1 cellular context compared by ENCODE assay signal in the genomic region with DNA sequence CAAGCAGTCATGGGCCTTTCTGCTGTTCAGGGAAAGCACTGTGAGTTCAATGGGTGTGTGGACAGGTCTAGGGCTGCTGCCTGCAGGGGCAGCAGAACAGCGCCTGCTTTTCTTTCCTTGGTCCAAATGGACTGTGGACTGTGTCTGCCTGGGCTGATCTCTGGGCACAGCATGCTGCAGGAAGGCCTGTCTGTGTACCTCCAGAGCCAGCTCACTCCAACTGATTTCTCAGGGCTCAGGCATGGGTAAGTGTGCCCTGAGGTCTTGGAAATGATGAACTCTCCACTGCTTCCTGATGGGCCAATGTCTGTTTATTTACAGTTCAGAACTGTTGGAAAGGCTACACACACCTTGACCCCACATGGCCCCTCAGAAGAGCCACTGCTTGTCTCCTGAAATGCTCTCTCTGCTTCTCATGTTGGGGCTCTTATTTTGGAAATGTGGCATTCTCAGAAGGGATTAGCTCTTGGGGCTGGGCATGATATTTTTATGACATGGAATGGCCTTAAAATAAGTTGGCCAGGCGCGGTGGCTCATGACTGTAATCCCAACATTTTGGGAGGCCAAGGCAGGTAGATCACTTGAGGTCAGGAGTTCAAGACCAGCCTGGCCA.
TF ChIP-seq lines count a peak whose summit lies in the region.

No MANE protein-coding gene starts in this region.

TF ChIP-seq in HepG2, 621 proteins besides CTCF, POLR2A, EP300 and RAD21 (continued from another document):
- TF ChIP-seq ZNF557 (CRISPR knock-in tag; IDR thresholded peaks at IDR 0.05) (no peak), KLF9 (CRISPR knock-in tag; IDR thresholded peaks at IDR 0.05; ENCODE audit: low read depth) (no peak), DMTF1 (CRISPR knock-in tag; IDR thresholded peaks at IDR 0.05) (no peak), IRX3 (CRISPR knock-in tag; IDR thresholded peaks at IDR 0.05; ENCODE audit: borderline replicate concordance, low read depth) (no peak), TSC22D2 (CRISPR knock-in tag; IDR thresholded peaks at IDR 0.05; ENCODE audit: borderline replicate concordance) (no peak), HNF4A (CRISPR knock-in tag; IDR thresholded peaks at IDR 0.05) (peak; percentile 92), KLF11 (CRISPR knock-in tag; IDR thresholded peaks at IDR 0.05) (no peak), MAZ (IDR thresholded peaks at IDR 0.05; ENCODE audit: borderline replicate concordance, low read depth, low read length) (no peak), MAZ (CRISPR knock-in tag; IDR thresholded peaks at IDR 0.05; ENCODE audit: low read depth) (no peak), HCFC1 (IDR thresholded peaks at IDR 0.05; ENCODE audit: low read depth, low read length) (no peak), ZNF335 (CRISPR knock-in tag; IDR thresholded peaks at IDR 0.05) (no peak), NCOR1 (IDR thresholded peaks at IDR 0.05; ENCODE audit: borderline replicate concordance, low read length) (0 out of 2 replicates have a peak, but pooled peaks have one; percentile 23), ZNF142 (CRISPR knock-in tag; IDR thresholded peaks at IDR 0.05) (no peak)
- TF ChIP-seq, protein P1, sequence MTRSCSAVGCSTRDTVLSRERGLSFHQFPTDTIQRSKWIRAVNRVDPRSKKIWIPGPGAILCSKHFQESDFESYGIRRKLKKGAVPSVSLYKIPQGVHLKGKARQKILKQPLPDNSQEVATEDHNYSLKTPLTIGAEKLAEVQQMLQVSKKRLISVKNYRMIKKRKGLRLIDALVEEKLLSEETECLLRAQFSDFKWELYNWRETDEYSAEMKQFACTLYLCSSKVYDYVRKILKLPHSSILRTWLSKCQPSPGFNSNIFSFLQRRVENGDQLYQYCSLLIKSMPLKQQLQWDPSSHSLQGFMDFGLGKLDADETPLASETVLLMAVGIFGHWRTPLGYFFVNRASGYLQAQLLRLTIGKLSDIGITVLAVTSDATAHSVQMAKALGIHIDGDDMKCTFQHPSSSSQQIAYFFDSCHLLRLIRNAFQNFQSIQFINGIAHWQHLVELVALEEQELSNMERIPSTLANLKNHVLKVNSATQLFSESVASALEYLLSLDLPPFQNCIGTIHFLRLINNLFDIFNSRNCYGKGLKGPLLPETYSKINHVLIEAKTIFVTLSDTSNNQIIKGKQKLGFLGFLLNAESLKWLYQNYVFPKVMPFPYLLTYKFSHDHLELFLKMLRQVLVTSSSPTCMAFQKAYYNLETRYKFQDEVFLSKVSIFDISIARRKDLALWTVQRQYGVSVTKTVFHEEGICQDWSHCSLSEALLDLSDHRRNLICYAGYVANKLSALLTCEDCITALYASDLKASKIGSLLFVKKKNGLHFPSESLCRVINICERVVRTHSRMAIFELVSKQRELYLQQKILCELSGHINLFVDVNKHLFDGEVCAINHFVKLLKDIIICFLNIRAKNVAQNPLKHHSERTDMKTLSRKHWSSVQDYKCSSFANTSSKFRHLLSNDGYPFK (CRISPR knock-in tag; IDR thresholded peaks at IDR 0.05; ENCODE audit: borderline replicate concordance) = 0 out of 2 replicates have a peak, but pooled peaks have one; percentile 34
- TF ChIP-seq, protein P2, sequence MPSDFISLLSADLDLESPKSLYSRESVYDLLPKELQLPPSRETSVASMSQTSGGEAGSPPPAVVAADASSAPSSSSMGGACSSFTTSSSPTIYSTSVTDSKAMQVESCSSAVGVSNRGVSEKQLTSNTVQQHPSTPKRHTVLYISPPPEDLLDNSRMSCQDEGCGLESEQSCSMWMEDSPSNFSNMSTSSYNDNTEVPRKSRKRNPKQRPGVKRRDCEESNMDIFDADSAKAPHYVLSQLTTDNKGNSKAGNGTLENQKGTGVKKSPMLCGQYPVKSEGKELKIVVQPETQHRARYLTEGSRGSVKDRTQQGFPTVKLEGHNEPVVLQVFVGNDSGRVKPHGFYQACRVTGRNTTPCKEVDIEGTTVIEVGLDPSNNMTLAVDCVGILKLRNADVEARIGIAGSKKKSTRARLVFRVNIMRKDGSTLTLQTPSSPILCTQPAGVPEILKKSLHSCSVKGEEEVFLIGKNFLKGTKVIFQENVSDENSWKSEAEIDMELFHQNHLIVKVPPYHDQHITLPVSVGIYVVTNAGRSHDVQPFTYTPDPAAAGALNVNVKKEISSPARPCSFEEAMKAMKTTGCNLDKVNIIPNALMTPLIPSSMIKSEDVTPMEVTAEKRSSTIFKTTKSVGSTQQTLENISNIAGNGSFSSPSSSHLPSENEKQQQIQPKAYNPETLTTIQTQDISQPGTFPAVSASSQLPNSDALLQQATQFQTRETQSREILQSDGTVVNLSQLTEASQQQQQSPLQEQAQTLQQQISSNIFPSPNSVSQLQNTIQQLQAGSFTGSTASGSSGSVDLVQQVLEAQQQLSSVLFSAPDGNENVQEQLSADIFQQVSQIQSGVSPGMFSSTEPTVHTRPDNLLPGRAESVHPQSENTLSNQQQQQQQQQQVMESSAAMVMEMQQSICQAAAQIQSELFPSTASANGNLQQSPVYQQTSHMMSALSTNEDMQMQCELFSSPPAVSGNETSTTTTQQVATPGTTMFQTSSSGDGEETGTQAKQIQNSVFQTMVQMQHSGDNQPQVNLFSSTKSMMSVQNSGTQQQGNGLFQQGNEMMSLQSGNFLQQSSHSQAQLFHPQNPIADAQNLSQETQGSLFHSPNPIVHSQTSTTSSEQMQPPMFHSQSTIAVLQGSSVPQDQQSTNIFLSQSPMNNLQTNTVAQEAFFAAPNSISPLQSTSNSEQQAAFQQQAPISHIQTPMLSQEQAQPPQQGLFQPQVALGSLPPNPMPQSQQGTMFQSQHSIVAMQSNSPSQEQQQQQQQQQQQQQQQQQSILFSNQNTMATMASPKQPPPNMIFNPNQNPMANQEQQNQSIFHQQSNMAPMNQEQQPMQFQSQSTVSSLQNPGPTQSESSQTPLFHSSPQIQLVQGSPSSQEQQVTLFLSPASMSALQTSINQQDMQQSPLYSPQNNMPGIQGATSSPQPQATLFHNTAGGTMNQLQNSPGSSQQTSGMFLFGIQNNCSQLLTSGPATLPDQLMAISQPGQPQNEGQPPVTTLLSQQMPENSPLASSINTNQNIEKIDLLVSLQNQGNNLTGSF (CRISPR knock-in tag; IDR thresholded peaks at IDR 0.05) = no peak
